8 cellular contexts compared by ENCODE assay signal in genomic region chr19:1241417-1242095, GRCh38. TPM values are rescaled to one million over a fixed set of nuclear protein-coding genes. Genes with fewer than 3 reads are reported as not detected.
DNase-seq lines count a peak whose midpoint lies in the region; ATAC-seq, FAIRE-seq and TF ChIP-seq lines count a peak whose summit lies in the region.

Gene ATP5F1D, plus strand, starts transcription at chr19:1241751. Its CDS starts 100 bp downstream, at chr19:1241851.

- peak within 1 kb of the TSS; percentile 82 to 96 (median 92) for H3K4me3 Mint-ChIP-seq in naive B cell
- peak within 1 kb of the TSS; percentile 70 for H3K4me3 Mint-ChIP-seq in stimulated activated memory B cell treated with anti-CD40 and anti-IgM and Interleukin-4, amounts not matched to agents 10 μg/mL and 1 μg/mL and 100 μg/mL, for 72 hours

- peak within 1 kb of the TSS; percentile 92 for H3K9ac ChIP-seq in Loucy (ENCODE audit: low read depth, low read length, poor library complexity, severe bottlenecking)

- no peaks in the 10 kb centered on the region for H3K9me3 ChIP-seq in Loucy (ENCODE audit: insufficient read depth, low read depth, low read length)
- no peaks in the 10 kb centered on the region for H3K9me3 ChIP-seq in RWPE2 (ENCODE audit: severe bottlenecking)

- H3K4me1 Mint-ChIP-seq in naive B cell: peaks cover 21 to 47% (median 34%) of the 10 kb centered on the region in 3 donors
- H3K4me1 Mint-ChIP-seq in stimulated activated memory B cell treated with anti-CD40 and anti-IgM and Interleukin-4, amounts not matched to agents 10 μg/mL and 1 μg/mL and 100 μg/mL, for 72 hours: peaks cover 51% of the 10 kb centered on the region

- H3K79me2 ChIP-seq in Loucy (ENCODE audit: insufficient read depth, low read length): peaks cover 27% of the 10 kb centered on the region

- peak within 1 kb of the TSS; percentile 94 to 100 (median 98) for H3K27ac Mint-ChIP-seq in naive B cell
- peak within 1 kb of the TSS; percentile 46 for H3K27ac Mint-ChIP-seq in stimulated activated memory B cell treated with anti-CD40 and anti-IgM and Interleukin-4, amounts not matched to agents 10 μg/mL and 1 μg/mL and 100 μg/mL, for 72 hours

- peak; percentile 39 for ATAC-seq in GM21737 (IDR thresholded peaks at IDR 0.05; ENCODE audit: unreplicated experiment)
- ATAC-seq in RWPE2 (ENCODE audit: low read depth): peak; percentile 49
- peak; percentile 67 for ATAC-seq in naive B cell (ENCODE audit: low read depth in 2 of 2)
- ATAC-seq in stimulated activated memory B cell treated with anti-CD40 and anti-IgM and Interleukin-4, amounts not matched to agents 10 μg/mL and 1 μg/mL and 100 μg/mL, for 72 hours: peak; percentile 82

- no peaks in the 10 kb centered on the region for H3K9me3 Mint-ChIP-seq in naive B cell
- H3K9me3 Mint-ChIP-seq in stimulated activated memory B cell treated with anti-CD40 and anti-IgM and Interleukin-4, amounts not matched to agents 10 μg/mL and 1 μg/mL and 100 μg/mL, for 72 hours: no peaks in the 10 kb centered on the region

- peak within 1 kb of the TSS; percentile 87 for H2AFZ ChIP-seq in Loucy (ENCODE audit: low read length)

- DNase-seq in D721Med (ENCODE audit: insufficient read length, low spot score): peak; percentile 97
- DNase-seq in RWPE2 (ENCODE audit: low spot score): peak; percentile 91
- peak; percentile 79 to 92 for DNase-seq in activated T-helper 1 cell treated with anti-CD3 and anti-CD28 coated beads, Interleukin-2, amount 50 U/mL, for 16 hours (ENCODE audit: low read depth in 1 of 2, low spot score in 1 of 2)
- DNase-seq in fibroblast of gingiva (ENCODE audit: low read depth): peak; percentile 95
- peak; percentile 85 for DNase-seq in naive B cell

- no peaks in the 10 kb centered on the region for H3K27me3 ChIP-seq in Loucy (ENCODE audit: insufficient read depth, low read length, poor library complexity, severe bottlenecking)
- H3K27me3 ChIP-seq in RWPE2 (ENCODE audit: insufficient read depth, poor library complexity, severe bottlenecking): no peaks in the 10 kb centered on the region

- TF ChIP-seq CTCF in D721Med (IDR thresholded peaks at IDR 0.05; ENCODE audit: insufficient read depth, missing control alignments) (no peak), Loucy (conservative IDR thresholded peaks at IDR 0.05; ENCODE audit: low read length) (no peak), RWPE2 (IDR thresholded peaks at IDR 0.05; ENCODE audit: poor library complexity, severe bottlenecking) (no peak)

- peaks cover 10% of the 10 kb centered on the region; the same call in 1 of the 2 replicates for H3F3A ChIP-seq in Loucy (ENCODE audit: low read depth)

- peaks cover 30% of the 10 kb centered on the region for H3K4me1 ChIP-seq in Loucy (ENCODE audit: insufficient read depth, low read length, poor library complexity, severe bottlenecking)
- peaks cover 23% of the 10 kb centered on the region for H3K4me1 ChIP-seq in RWPE2 (ENCODE audit: insufficient read depth, poor library complexity, severe bottlenecking)

- no peaks in the 10 kb centered on the region for H3K9me2 ChIP-seq in Loucy (replicated peaks; ENCODE audit: low read depth, low read length)

- H3K36me3 ChIP-seq in Loucy (ENCODE audit: insufficient read depth, low read length) (no peaks in the 10 kb centered on the region), RWPE2 (ENCODE audit: low read depth) (peaks cover 12% of the 10 kb centered on the region)

- H3K27ac ChIP-seq in RWPE2 (ENCODE audit: poor library complexity, severe bottlenecking): peak within 1 kb of the TSS; percentile 97

- peak within 1 kb of the TSS; percentile 91 for H3K4me3 ChIP-seq in Loucy (ENCODE audit: low read length, poor library complexity, severe bottlenecking)
- H3K4me3 ChIP-seq in RWPE2 (ENCODE audit: severe bottlenecking): peak within 1 kb of the TSS; percentile 98

- H3K4me2 ChIP-seq in Loucy (ENCODE audit: low read depth, low read length, poor library complexity, severe bottlenecking): peak within 1 kb of the TSS; percentile 80

- H3K36me3 Mint-ChIP-seq in naive B cell: no peaks in the 10 kb centered on the region
- no peaks in the 10 kb centered on the region for H3K36me3 Mint-ChIP-seq in stimulated activated memory B cell treated with anti-CD40 and anti-IgM and Interleukin-4, amounts not matched to agents 10 μg/mL and 1 μg/mL and 100 μg/mL, for 72 hours

- peaks cover 5 to 11% (median 9%) of the 10 kb centered on the region in 3 donors for H3K27me3 Mint-ChIP-seq in naive B cell
- H3K27me3 Mint-ChIP-seq in stimulated activated memory B cell treated with anti-CD40 and anti-IgM and Interleukin-4, amounts not matched to agents 10 μg/mL and 1 μg/mL and 100 μg/mL, for 72 hours: peaks cover 16% of the 10 kb centered on the region

- FAIRE-seq in D721Med (lab: Jason Lieb, UNC): no peak

- peaks cover 8% of the 10 kb centered on the region for H4K20me1 ChIP-seq in Loucy (ENCODE audit: insufficient read depth, low read length, poor library complexity, severe bottlenecking)

RNA-seq across cellular contexts. Expression of gene ATP5F1D, which starts in this region (rescaled TPM):
- 100 to 1,000 TPM; 132 to 222 (median 199) TPM for polyA plus RNA-seq in naive B cell (ENCODE audit: low read depth in 6 of 6)

Comparison
In these comparisons a context has a peak if more than half of its experiments do, and no peak if none do; other contexts are left out.
1. Peak in every context shown above with its lines: DNase-seq, ATAC-seq, H3K4me3 ChIP-seq and H3K27ac ChIP-seq.